In genomic region chr5:161084108-161084507, GRCh38 we compare ENCODE assay signal across 5 cellular contexts.
"Had no signal": no experiment of that assay in that cellular context is flagged by ENCODE, and none has a peak within 500 bp of the region (broad histone marks: within the 10 kb centered on the region; RNA-seq: fewer than 3 reads in every experiment).

No MANE protein-coding gene starts in this region.

- H3K9ac ChIP-seq: KMS-11 had no signal

- DNase-seq: KBM-7, KG1 had no signal

- FAIRE-seq: HTR-8/SVneo had no signal

- H3K4me2 ChIP-seq: KMS-11 had no signal

- H3K27ac ChIP-seq: HL-60, KMS-11 had no signal
